ENCODE assay signal across 26 cellular contexts in the genomic region with DNA sequence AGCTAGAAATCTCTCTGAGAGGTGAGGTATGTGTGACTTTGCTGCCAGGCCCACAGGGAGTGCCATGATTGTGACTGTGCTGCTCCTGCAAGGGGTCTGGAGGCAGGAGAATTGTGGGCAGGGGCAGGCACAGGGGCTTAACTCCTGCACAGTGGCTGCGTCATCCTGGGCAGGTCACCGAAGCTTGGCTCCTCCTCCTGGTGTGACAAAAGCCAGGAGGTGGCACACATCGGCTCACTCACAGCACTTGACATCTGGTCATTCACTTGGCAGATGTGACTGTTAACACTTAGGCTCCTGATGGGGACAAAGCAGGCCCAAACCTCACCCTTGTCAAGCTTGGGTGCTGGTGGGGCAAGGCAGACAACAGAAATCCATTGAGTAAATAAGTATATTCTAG. TPM values are rescaled to one million over a fixed set of nuclear protein-coding genes. Genes with fewer than 3 reads are reported as not detected.
"Had no signal": no experiment of that assay in that cellular context is flagged by ENCODE, and none has a peak within 500 bp of the region (broad histone marks: within the 10 kb centered on the region; RNA-seq: fewer than 3 reads in every experiment).

No MANE protein-coding gene starts in this region.

- H3K36me3 ChIP-seq: adrenal gland, ascending aorta, brain microvascular endothelial cell, lower lobe of right lung, vagina had no signal

- H3K27ac ChIP-seq: adrenal gland, ascending aorta, brain microvascular endothelial cell, lower lobe of right lung, vagina had no signal

- ATAC-seq: activated CD4-positive, alpha-beta T cell treated with anti-CD3 and anti-CD28 coated beads for 36 hours; activated naive CD4-positive, alpha-beta T cell treated with anti-CD3 and anti-CD28 coated beads, Interleukin-2, amount 50 U/mL, for 72 hours; activated T-helper 17 cell treated with anti-CD3 and anti-CD28 coated beads, Interleukin-2, amount 50 U/mL, for 72 hours; left lobe of liver; lower lobe of right lung; naive thymus-derived CD4-positive, alpha-beta T cell; sciatic nerve; stimulated activated naive B cell treated with anti-CD40 and anti-IgM and Interleukin-4, amounts not matched to agents 10 μg/mL and 1 μg/mL and 100 μg/mL, for 72 hours had no signal

- H3K4me1 ChIP-seq: adrenal gland, ascending aorta, vagina had no signal

- H3K9me3 ChIP-seq: adrenal gland, ascending aorta, lower lobe of right lung, vagina had no signal

- H3K4me2 ChIP-seq: smooth muscle cell had no signal

- H3K27me3 ChIP-seq: ascending aorta, brain microvascular endothelial cell, vagina had no signal

- DNase-seq: activated B cell treated with CpG ODN at 0.5 μM for 24 hours; activated CD4-positive, alpha-beta T cell treated with anti-CD3 and anti-CD28 coated beads for 36 hours; activated CD4-positive, alpha-beta T cell treated with anti-CD3 and anti-CD28 coated beads, Interleukin-2, amount 50 U/mL, for 4 hours; activated CD8-positive, alpha-beta memory T cell treated with anti-CD3 and anti-CD28 coated beads for 24 hours; activated CD8-positive, alpha-beta memory T cell treated with anti-CD3 and anti-CD28 coated beads, Interleukin-2, amount 50 U/mL, for 4 hours; activated T-cell treated with anti-CD3 and anti-CD28 coated beads, Interleukin-2, amount 50 U/mL, for 24 hours; adrenal gland; brain microvascular endothelial cell; caudate nucleus; effector CD4-positive, alpha-beta T cell; erythroblast; foreskin fibroblast; immature natural killer cell; lower lobe of right lung; naive thymus-derived CD4-positive, alpha-beta T cell; stimulated activated CD4-positive, alpha-beta T cell treated with anti-CD3 and anti-CD28 coated beads, Interleukin-2, amount 100 ng/mL, for 48 hours; stimulated activated CD8-positive, alpha-beta memory T cell treated with anti-CD3 and anti-CD28 coated beads, Interleukin-4, amount 100 ng/mL, for 48 hours; stimulated activated naive B cell treated with anti-CD40 and anti-IgM and Interleukin-4, amounts not matched to agents 10 μg/mL and 1 μg/mL and 100 μg/mL, for 72 hours; trophoblast cell had no signal

- H3K4me3 ChIP-seq: adrenal gland, ascending aorta, lower lobe of right lung, smooth muscle cell, vagina had no signal

RNA-seq across cellular contexts. Expression of gene GLI2, which starts 36.4 kb away (rescaled TPM):
- total RNA-seq: activated B cell treated with CpG ODN at 0.5 μM for 24 hours; activated CD4-positive, alpha-beta T cell treated with anti-CD3 and anti-CD28 coated beads for 36 hours; activated naive CD4-positive, alpha-beta T cell treated with anti-CD3 and anti-CD28 coated beads, Interleukin-2, amount 50 U/mL, for 72 hours; activated T-helper 17 cell treated with anti-CD3 and anti-CD28 coated beads, Interleukin-2, amount 50 U/mL, for 72 hours had no signal
- polyA plus RNA-seq: immature natural killer cell; naive thymus-derived CD4-positive, alpha-beta T cell had no signal
